1 cellular context compared by ENCODE assay signal in the genomic region with DNA sequence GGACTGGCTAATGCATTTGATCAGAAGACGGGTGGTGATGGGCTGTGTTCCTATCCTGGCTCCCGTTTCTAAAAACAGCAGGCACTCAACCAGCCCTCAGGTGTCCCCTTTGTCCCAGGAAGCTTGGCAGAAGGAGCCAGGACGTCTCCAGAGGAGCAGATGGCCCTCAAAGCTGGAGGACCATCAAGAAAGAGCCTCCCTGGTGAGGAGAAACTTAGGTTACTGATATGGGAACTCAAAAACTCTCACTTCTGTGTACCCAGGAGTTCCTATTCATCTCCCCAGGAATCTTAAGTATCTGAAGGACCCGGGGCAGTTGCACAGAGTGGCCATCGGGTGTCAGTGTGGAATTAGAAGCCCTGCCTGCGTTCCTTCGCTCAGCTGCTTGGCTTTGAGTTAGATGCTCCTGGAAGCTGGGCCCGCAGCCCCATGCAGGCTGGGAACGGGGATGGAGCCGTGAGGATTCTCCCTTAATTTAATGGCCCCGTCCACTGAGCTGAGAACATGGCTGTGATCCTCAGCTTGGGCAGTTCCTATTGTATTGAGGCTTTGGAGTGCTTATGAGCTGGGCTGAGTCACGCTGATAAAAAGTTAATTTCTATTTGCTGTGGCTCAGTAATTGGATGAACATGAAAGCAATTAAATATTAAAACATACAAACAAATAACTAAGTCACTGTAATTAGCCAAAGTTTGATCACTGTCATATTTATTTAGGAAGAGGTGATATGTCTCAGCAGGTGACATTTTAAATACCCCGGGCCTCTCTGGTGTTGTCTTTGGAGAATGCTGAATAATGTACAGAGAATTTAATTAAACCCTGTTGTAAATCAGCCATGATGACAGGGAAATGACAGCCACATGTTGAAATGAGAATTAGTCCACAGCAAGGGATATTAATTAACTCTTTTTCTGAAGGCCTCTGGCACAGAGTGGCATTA.
TF ChIP-seq lines count a peak whose summit lies in the region.

No MANE protein-coding gene starts in this region.

TF ChIP-seq in K562, 482 proteins besides CTCF, POLR2A, EP300 and RAD21 (continued from another document):
- TF ChIP-seq, protein P1, sequence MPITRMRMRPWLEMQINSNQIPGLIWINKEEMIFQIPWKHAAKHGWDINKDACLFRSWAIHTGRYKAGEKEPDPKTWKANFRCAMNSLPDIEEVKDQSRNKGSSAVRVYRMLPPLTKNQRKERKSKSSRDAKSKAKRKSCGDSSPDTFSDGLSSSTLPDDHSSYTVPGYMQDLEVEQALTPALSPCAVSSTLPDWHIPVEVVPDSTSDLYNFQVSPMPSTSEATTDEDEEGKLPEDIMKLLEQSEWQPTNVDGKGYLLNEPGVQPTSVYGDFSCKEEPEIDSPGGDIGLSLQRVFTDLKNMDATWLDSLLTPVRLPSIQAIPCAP (CRISPR knock-in tag; IDR thresholded peaks at IDR 0.05; ENCODE audit: borderline replicate concordance) = no peak
- TF ChIP-seq NFIC (IDR thresholded peaks at IDR 0.05) = no peak
- no peak for TF ChIP-seq ZNF75A (CRISPR knock-in tag; IDR thresholded peaks at IDR 0.05)
- TF ChIP-seq, protein P2, sequence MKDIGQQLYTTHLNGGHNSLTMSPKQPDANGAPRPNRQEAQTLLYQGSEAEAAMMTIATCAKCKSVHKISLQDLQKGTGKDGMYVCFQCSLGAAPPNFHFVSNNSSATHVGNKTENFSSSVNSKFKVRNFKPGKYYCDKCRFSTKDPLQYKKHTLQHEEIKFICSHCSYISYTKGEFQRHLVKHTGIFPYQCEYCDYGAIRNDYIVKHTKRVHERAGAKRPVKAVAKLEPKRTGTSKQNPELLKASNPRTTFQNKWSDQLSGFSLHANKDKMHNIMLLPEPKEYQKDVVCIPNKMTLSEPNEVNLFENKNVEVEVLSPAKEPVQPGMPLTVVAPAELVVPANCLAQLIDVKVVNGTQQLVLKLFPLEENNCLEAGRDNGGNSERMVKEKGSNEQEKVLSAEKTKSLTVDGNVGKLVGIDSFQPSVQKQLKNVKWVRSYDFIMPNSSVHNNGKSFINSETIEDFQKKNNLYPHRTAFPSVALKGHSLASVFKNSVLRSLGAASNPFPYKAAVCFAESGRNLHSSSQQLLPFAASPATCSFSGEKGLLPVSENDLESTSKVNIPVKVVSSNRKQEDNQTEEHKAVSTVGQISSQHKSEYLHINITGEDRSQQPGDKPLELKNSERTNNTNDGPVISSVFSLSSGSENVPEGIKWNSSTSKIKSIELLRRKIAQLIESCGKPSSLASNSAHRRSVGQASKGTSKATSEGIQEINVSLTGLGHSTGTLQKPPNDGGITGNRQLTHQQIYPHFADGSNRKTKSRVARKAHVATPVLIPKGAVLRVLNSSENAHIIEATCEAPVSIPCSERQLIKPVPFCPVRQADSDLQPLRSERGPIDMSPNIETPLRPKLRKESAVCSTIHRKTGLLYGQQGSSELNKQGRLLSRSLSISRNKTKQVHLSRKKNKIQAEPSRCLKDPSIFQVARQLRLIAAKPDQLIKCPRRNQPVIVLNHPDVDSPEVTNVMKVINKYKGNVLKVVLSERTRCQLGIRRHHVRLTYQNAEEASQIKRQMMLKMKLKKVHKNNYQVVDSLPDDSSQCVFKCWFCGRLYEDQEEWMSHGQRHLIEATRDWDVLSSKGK (CRISPR knock-in tag; IDR thresholded peaks at IDR 0.05) = no peak
- TF ChIP-seq HDAC8 (tag; IDR thresholded peaks at IDR 0.05) = no peak
- TF ChIP-seq, protein P3, sequence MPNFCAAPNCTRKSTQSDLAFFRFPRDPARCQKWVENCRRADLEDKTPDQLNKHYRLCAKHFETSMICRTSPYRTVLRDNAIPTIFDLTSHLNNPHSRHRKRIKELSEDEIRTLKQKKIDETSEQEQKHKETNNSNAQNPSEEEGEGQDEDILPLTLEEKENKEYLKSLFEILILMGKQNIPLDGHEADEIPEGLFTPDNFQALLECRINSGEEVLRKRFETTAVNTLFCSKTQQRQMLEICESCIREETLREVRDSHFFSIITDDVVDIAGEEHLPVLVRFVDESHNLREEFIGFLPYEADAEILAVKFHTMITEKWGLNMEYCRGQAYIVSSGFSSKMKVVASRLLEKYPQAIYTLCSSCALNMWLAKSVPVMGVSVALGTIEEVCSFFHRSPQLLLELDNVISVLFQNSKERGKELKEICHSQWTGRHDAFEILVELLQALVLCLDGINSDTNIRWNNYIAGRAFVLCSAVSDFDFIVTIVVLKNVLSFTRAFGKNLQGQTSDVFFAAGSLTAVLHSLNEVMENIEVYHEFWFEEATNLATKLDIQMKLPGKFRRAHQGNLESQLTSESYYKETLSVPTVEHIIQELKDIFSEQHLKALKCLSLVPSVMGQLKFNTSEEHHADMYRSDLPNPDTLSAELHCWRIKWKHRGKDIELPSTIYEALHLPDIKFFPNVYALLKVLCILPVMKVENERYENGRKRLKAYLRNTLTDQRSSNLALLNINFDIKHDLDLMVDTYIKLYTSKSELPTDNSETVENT (CRISPR knock-in tag; IDR thresholded peaks at IDR 0.05) = no peak
- TF ChIP-seq GABPB2 (CRISPR knock-in tag; conservative IDR thresholded peaks at IDR 0.05) = no peak
- TF ChIP-seq ZNF76 (CRISPR knock-in tag; IDR thresholded peaks at IDR 0.05; ENCODE audit: borderline replicate concordance) = no peak
- no peak for TF ChIP-seq TGIF2 (CRISPR knock-in tag; IDR thresholded peaks at IDR 0.05)
- TF ChIP-seq CTBP1 (IDR thresholded peaks at IDR 0.05; ENCODE audit: borderline replicate concordance) = 0 out of 2 replicates have a peak, but pooled peaks have one; percentile 37
- no peak for TF ChIP-seq BMI1 (IDR thresholded peaks at IDR 0.05; ENCODE audit: low read length)
- TF ChIP-seq MXI1 (IDR thresholded peaks at IDR 0.05; ENCODE audit: low read depth, low read length) = no peak
- no peak for TF ChIP-seq CBX8 (IDR thresholded peaks at IDR 0.05; ENCODE audit: borderline replicate concordance, extremely low read depth, low read depth, low read length, poor library complexity, severe bottlenecking)
- TF ChIP-seq LCOR (CRISPR knock-in tag; IDR thresholded peaks at IDR 0.05) = 0 out of 2 replicates have a peak, but pooled peaks have one; percentile 13
- no peak for TF ChIP-seq ZZZ3 (IDR thresholded peaks at IDR 0.05)
- no peak for TF ChIP-seq BRD9 (IDR thresholded peaks at IDR 0.05; ENCODE audit: low read depth, partially characterized antibody)
- no peak for TF ChIP-seq CAMTA2 (CRISPR knock-in tag; conservative IDR thresholded peaks at IDR 0.05)
- TF ChIP-seq, protein P4, sequence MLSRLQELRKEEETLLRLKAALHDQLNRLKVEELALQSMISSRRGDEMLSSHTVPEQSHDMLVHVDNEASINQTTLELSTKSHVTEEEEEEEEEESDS (CRISPR knock-in tag; IDR thresholded peaks at IDR 0.05) = no peak
- no peak for TF ChIP-seq JUN (IDR thresholded peaks at IDR 0.05; ENCODE audit: borderline replicate concordance, low read depth, low read length)
- no peak for TF ChIP-seq JUN (CRISPR knock-in tag; IDR thresholded peaks at IDR 0.05; ENCODE audit: borderline replicate concordance)
- TF ChIP-seq ZNF561 (CRISPR knock-in tag; conservative IDR thresholded peaks at IDR 0.05) = no peak
- TF ChIP-seq, protein P5, sequence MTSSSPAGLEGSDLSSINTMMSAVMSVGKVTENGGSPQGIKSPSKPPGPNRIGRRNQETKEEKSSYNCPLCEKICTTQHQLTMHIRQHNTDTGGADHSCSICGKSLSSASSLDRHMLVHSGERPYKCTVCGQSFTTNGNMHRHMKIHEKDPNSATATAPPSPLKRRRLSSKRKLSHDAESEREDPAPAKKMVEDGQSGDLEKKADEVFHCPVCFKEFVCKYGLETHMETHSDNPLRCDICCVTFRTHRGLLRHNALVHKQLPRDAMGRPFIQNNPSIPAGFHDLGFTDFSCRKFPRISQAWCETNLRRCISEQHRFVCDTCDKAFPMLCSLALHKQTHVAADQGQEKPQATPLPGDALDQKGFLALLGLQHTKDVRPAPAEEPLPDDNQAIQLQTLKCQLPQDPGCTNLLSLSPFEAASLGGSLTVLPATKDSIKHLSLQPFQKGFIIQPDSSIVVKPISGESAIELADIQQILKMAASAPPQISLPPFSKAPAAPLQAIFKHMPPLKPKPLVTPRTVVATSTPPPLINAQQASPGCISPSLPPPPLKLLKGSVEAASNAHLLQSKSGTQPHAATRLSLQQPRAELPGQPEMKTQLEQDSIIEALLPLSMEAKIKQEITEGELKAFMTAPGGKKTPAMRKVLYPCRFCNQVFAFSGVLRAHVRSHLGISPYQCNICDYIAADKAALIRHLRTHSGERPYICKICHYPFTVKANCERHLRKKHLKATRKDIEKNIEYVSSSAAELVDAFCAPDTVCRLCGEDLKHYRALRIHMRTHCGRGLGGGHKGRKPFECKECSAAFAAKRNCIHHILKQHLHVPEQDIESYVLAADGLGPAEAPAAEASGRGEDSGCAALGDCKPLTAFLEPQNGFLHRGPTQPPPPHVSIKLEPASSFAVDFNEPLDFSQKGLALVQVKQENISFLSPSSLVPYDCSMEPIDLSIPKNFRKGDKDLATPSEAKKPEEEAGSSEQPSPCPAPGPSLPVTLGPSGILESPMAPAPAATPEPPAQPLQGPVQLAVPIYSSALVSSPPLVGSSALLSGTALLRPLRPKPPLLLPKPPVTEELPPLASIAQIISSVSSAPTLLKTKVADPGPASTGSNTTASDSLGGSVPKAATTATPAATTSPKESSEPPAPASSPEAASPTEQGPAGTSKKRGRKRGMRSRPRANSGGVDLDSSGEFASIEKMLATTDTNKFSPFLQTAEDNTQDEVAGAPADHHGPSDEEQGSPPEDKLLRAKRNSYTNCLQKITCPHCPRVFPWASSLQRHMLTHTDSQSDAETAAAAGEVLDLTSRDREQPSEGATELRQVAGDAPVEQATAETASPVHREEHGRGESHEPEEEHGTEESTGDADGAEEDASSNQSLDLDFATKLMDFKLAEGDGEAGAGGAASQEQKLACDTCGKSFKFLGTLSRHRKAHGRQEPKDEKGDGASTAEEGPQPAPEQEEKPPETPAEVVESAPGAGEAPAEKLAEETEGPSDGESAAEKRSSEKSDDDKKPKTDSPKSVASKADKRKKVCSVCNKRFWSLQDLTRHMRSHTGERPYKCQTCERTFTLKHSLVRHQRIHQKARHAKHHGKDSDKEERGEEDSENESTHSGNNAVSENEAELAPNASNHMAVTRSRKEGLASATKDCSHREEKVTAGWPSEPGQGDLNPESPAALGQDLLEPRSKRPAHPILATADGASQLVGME (CRISPR knock-in tag; IDR thresholded peaks at IDR 0.05) = no peak
- TF ChIP-seq, protein P6, sequence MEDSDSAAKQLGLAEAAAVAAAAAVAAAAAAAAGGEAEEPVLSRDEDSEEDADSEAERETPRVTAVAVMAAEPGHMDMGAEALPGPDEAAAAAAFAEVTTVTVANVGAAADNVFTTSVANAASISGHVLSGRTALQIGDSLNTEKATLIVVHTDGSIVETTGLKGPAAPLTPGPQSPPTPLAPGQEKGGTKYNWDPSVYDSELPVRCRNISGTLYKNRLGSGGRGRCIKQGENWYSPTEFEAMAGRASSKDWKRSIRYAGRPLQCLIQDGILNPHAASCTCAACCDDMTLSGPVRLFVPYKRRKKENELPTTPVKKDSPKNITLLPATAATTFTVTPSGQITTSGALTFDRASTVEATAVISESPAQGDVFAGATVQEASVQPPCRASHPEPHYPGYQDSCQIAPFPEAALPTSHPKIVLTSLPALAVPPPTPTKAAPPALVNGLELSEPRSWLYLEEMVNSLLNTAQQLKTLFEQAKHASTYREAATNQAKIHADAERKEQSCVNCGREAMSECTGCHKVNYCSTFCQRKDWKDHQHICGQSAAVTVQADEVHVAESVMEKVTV (CRISPR knock-in tag; IDR thresholded peaks at IDR 0.05) = peak; percentile 83
TF ChIP-seq in K562: peak in this region for 10.
